Comparison of ENCODE assay signal across 20 cellular contexts in the genomic region with DNA sequence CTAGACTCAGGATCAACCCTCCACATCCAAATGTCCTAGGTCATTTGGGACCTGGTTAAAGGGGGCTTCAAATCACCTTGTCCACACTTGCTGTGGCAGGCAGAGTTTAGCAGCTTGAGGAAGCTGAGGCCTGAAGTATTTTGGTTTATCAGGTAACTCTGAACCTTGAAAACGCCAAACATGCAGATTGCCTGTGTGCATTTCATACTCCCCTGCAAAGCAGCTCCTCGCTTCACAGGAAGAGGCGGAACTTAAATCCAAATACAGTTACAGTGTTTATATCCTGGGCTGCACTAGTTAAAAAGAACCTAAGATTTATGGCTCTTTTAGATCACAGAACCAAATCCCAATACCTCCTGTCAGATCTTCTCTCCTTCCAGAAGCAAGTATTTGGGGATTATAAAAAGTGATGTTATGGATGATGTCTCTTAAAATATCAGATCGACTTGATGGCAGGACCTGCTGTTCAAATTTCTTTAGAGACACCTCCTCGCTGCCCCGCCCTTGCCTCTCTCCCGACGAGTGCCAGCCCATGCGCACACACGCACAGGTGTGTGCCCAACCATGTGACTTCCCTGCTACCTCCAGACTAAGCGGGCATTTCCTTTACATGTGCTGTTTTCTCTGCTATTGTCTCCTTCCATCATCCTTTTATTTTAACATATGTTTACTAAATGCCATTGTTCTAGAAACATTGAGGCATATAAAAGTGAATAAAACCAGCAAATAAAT.
"Had no signal": no experiment of that assay in that cellular context is flagged by ENCODE, and none has a peak within 500 bp of the region (broad histone marks: within the 10 kb centered on the region; RNA-seq: fewer than 3 reads in every experiment).

No MANE protein-coding gene starts in this region.

- H3K36me3 ChIP-seq: esophagus muscularis mucosa, neutrophil, sigmoid colon, uterus had no signal

- H3K4me1 ChIP-seq: testis, uterus had no signal

- H3K9me3 ChIP-seq: esophagus muscularis mucosa, neutrophil, sigmoid colon, SK-N-SH, testis, uterus had no signal

- H3K36me3 Mint-ChIP-seq: activated naive CD4-positive, alpha-beta T cell treated with anti-CD3 and anti-CD28 coated beads, Interleukin-2, amount 50 U/mL, for 72 hours; brain; WTC11 had no signal

- ATAC-seq: activated naive CD4-positive, alpha-beta T cell treated with anti-CD3 and anti-CD28 coated beads, Interleukin-2, amount 50 U/mL, for 72 hours; left lobe of liver; stimulated activated naive CD8-positive, alpha-beta T cell treated with anti-CD3 and anti-CD28 coated beads, Interleukin-15, Interleukin-2, amounts not matched to agents 100 U/mL and 50 U/mL, for 24 hours; WTC11 had no signal

- H3K27me3 ChIP-seq: esophagus muscularis mucosa, neutrophil, sigmoid colon, testis, uterus had no signal

- H3K27ac Mint-ChIP-seq: activated naive CD4-positive, alpha-beta T cell treated with anti-CD3 and anti-CD28 coated beads, Interleukin-2, amount 50 U/mL, for 72 hours; WTC11 had no signal

- H3K4me3 Mint-ChIP-seq: brain, WTC11 had no signal

- DNase-seq: activated CD4-positive, alpha-beta T cell treated with anti-CD3 and anti-CD28 coated beads for 48 hours; activated CD8-positive, alpha-beta memory T cell treated with anti-CD3 and anti-CD28 coated beads for 24 hours; amniotic stem cell; cerebellar nuclear complex; dermis blood vessel endothelial cell; glutamatergic neuron; mesenchymal stem cell; sigmoid colon; SK-N-SH; stimulated activated CD4-positive, alpha-beta T cell treated with anti-CD3 and anti-CD28 coated beads, Interleukin-2, amount 100 ng/mL, for 48 hours; stimulated activated naive CD8-positive, alpha-beta T cell treated with anti-CD3 and anti-CD28 coated beads, Interleukin-15, Interleukin-2, amounts not matched to agents 100 U/mL and 50 U/mL, for 24 hours; T-helper 1 cell; testis; uterus had no signal

- H3K4me2 ChIP-seq: SK-N-SH had no signal

- H3K9me2 ChIP-seq: SK-N-SH had no signal

- H3K4me3 ChIP-seq: esophagus muscularis mucosa, sigmoid colon, testis, uterus had no signal

- H3K27ac ChIP-seq: esophagus muscularis mucosa, neutrophil, sigmoid colon, testis, uterus had no signal

- H3K9me3 Mint-ChIP-seq: activated naive CD4-positive, alpha-beta T cell treated with anti-CD3 and anti-CD28 coated beads, Interleukin-2, amount 50 U/mL, for 72 hours; WTC11 had no signal
